21 cellular contexts compared by ENCODE assay signal in genomic region chr14:76320486-76320885, GRCh38. TPM values are rescaled to one million over a fixed set of nuclear protein-coding genes. Genes with fewer than 3 reads are reported as not detected.
"Had no signal": no experiment of that assay in that cellular context is flagged by ENCODE, and none has a peak within 500 bp of the region (broad histone marks: within the 10 kb centered on the region; RNA-seq: fewer than 3 reads in every experiment).

No MANE protein-coding gene starts in this region.

- H3K9me3 Mint-ChIP-seq: activated T-helper 1 cell treated with anti-CD3 and anti-CD28 coated beads, Interleukin-12 subunit alpha, Interleukin-12 subunit beta, Interleukin-2, Interleukin-4 antibody, amounts not matched to agents 30 ng/mL and 10 ng/mL and 1 ng/mL, durations not matched to agents 14 hours and 24 hours and 36 hours; dendritic cell treated with granulocyte-macrophage colony-stimulating factor and Interleukin-4, amounts not matched to agents 40 ng/mL and 50 ng/mL, for 4 days; nephron progenitor cell; T-cell had no signal

- H3K4me1 Mint-ChIP-seq: T-cell had no signal

- H3K36me3 Mint-ChIP-seq: T-cell had no signal

- H3K36me3 ChIP-seq: ascending aorta, breast epithelium, prostate gland, stomach, upper lobe of left lung had no signal

- DNase-seq: activated CD4-positive, alpha-beta T cell treated with anti-CD3 and anti-CD28 coated beads for 1 hour; activated CD4-positive, alpha-beta T cell treated with anti-CD3 and anti-CD28 coated beads, Interleukin-2, amount 50 U/mL, for 48 hours; activated naive CD4-positive, alpha-beta T cell treated with Interleukin-2 at 50 U/mL for 16 hours; effector memory CD4-positive, alpha-beta T cell; foreskin melanocyte; kidney glomerular epithelial cell; mesendoderm; nephron progenitor cell; occipital lobe; right cardiac atrium; stomach; T-cell; T-helper 9 cell; testis; upper lobe of left lung had no signal

- H3K4me1 ChIP-seq: ascending aorta, breast epithelium, prostate gland, stomach, testis, upper lobe of left lung had no signal

- H3K27ac Mint-ChIP-seq: activated T-helper 1 cell treated with anti-CD3 and anti-CD28 coated beads, Interleukin-12 subunit alpha, Interleukin-12 subunit beta, Interleukin-2, Interleukin-4 antibody, amounts not matched to agents 30 ng/mL and 10 ng/mL and 1 ng/mL, durations not matched to agents 14 hours and 24 hours and 36 hours; dendritic cell treated with granulocyte-macrophage colony-stimulating factor and Interleukin-4, amounts not matched to agents 40 ng/mL and 50 ng/mL, for 4 days; nephron progenitor cell; T-cell had no signal

- H3K27me3 ChIP-seq: ascending aorta, breast epithelium, testis, upper lobe of left lung had no signal

- ATAC-seq: right cardiac atrium, T-cell had no signal

- H3K9me3 ChIP-seq: ascending aorta, breast epithelium, prostate gland, stomach, testis, upper lobe of left lung had no signal

- H3K4me3 ChIP-seq: ascending aorta, breast epithelium, prostate gland, stomach, testis, upper lobe of left lung had no signal

- H3K4me3 Mint-ChIP-seq: activated T-helper 1 cell treated with anti-CD3 and anti-CD28 coated beads, Interleukin-12 subunit alpha, Interleukin-12 subunit beta, Interleukin-2, Interleukin-4 antibody, amounts not matched to agents 30 ng/mL and 10 ng/mL and 1 ng/mL, durations not matched to agents 14 hours and 24 hours and 36 hours; dendritic cell treated with granulocyte-macrophage colony-stimulating factor and Interleukin-4, amounts not matched to agents 40 ng/mL and 50 ng/mL, for 4 days; nephron progenitor cell; T-cell had no signal

- H3K27ac ChIP-seq: ascending aorta, breast epithelium, prostate gland, stomach, testis, upper lobe of left lung had no signal

RNA-seq across cellular contexts. Expression of gene ESRRB, which starts 55.5 kb away (rescaled TPM):
- total RNA-seq: fibroblast of lung had no signal
- polyA plus RNA-seq: fibroblast of lung had no signal
